In the genomic region with DNA sequence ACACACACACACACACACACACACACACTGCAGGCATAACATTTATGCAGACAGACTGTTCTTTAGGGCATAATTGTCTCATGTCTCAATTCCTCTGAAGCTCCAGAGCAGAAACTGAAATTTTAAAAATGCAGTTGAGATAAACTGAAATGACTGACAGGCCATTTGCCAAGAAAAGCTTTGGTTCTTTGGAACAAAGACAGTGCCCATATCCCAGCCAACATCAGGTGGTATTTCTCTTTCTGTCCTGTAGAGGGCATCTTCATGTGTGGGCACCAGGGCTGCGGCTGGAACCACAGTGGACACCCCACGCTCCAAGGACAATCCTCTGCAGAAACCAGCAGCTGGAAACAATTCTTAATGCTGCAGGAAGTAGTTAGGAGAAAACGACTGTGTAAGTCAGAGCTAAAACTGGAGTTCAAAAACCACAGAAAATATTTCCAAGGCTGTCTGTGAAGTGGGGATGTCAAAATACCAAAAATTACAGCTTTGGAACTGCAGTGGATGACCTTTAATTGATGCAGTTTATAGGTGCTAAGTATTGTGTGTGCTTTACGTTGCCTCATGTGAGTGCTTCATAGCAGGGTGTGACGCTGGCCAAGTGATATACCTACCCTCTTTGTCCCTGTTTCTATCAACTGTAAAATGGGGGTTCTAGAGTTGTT, we compare ENCODE assay signal across 8 cellular contexts. TPM values are rescaled to one million over a fixed set of nuclear protein-coding genes. Genes with fewer than 3 reads are reported as not detected.
DNase-seq lines count a peak whose midpoint lies in the region; ATAC-seq and TF ChIP-seq lines count a peak whose summit lies in the region.

No MANE protein-coding gene starts in this region.

- no CpG with 5 or more reads among the region's 5 CpGs for WGBS in neuronal stem cell (ENCODE audit: extremely low coverage in 2 of 2, insufficient read length in 2 of 2, insufficient replicate concordance in 1 of 2), 2 donors

- H3K79me1 ChIP-seq in neuronal stem cell (ENCODE audit: low read depth, low read length): no peaks in the 10 kb centered on the region

- no peak for ATAC-seq in GM21360 (IDR thresholded peaks at IDR 0.05; ENCODE audit: unreplicated experiment)
- no peak for ATAC-seq in GM18505 (IDR thresholded peaks at IDR 0.05; ENCODE audit: unreplicated experiment)
- ATAC-seq in HG02885 (IDR thresholded peaks at IDR 0.05; ENCODE audit: poor library complexity, unreplicated experiment): no peak

- DNase-seq in 8988T: peak; percentile 48
- DNase-seq in GM03348 (ENCODE audit: low spot score): peak; percentile 71
- DNase-seq in NCI-H526 treated with DMSO at 0.1 percent for 48 hours (lab: John Stamatoyannopoulos, UW): peak; percentile 36
- DNase-seq in choroid plexus epithelial cell (ENCODE audit: low read depth): peak; percentile 53
- DNase-seq in neuronal stem cell (ENCODE audit: low spot score): no peak

- H3K14ac ChIP-seq in neuronal stem cell (ENCODE audit: low read length): no peak overlapping the region

- H3K23ac ChIP-seq in neuronal stem cell (ENCODE audit: low read depth, low read length, poor library complexity): no peak overlapping the region

- no peaks in the 10 kb centered on the region for H3K9me3 ChIP-seq in neuronal stem cell (replicated peaks in 1 of 2; ENCODE audit: control insufficient read depth in 2 of 2, insufficient read depth in 1 of 2, low read depth in 1 of 2, low read length in 2 of 2)

- no peak overlapping the region for H3K27ac ChIP-seq in neuronal stem cell (replicated peaks; ENCODE audit: low read length)

- no peak for TF ChIP-seq POLR2A in GM18505 (IDR thresholded peaks at IDR 0.05; ENCODE audit: borderline replicate concordance, extremely low read depth, insufficient read depth, insufficient read length)

- TF ChIP-seq CTCF in choroid plexus epithelial cell (conservative IDR thresholded peaks at IDR 0.05; ENCODE audit: low read depth, low read length): peak; percentile 64

- H2BK5ac ChIP-seq in neuronal stem cell (ENCODE audit: low read length): no peak overlapping the region

- H3K4me3 ChIP-seq in choroid plexus epithelial cell (ENCODE audit: low read depth, low read length) (no peak overlapping the region), neuronal stem cell (ENCODE audit: low read length in 2 of 2) (no peak overlapping the region)

- no peak overlapping the region for H2BK120ac ChIP-seq in neuronal stem cell (ENCODE audit: low read depth, low read length)

- H2BK15ac ChIP-seq in neuronal stem cell (ENCODE audit: low read length): no peak overlapping the region

- H4K91ac ChIP-seq in neuronal stem cell (ENCODE audit: low read depth, low read length, poor library complexity): no peak overlapping the region

- no peaks in the 10 kb centered on the region for H3K27me3 ChIP-seq in neuronal stem cell (ENCODE audit: control insufficient read depth in 3 of 3, insufficient read depth in 3 of 3, low read depth in 1 of 3, low read length in 3 of 3)

- H3K36me3 ChIP-seq in neuronal stem cell (replicated peaks in 1 of 2; ENCODE audit: control insufficient read depth in 2 of 2, insufficient read depth in 2 of 2, low read length in 2 of 2): no peaks in the 10 kb centered on the region

- H2BK12ac ChIP-seq in neuronal stem cell (ENCODE audit: low read length): no peak overlapping the region

- H3K9ac ChIP-seq in neuronal stem cell (ENCODE audit: low read depth, low read length, poor library complexity): no peak overlapping the region

- peak overlapping the region; percentile 62 for H2AFZ ChIP-seq in neuronal stem cell (ENCODE audit: low read length)

- no peak overlapping the region for H3K18ac ChIP-seq in neuronal stem cell (ENCODE audit: low read length)

- H3K4me1 ChIP-seq in neuronal stem cell (ENCODE audit: control insufficient read depth in 2 of 2, insufficient read depth in 1 of 2, low read depth in 1 of 2, low read length in 2 of 2): peaks cover 3 to 4% of the 10 kb centered on the region in 2 donors

- no peak overlapping the region for H3K4ac ChIP-seq in neuronal stem cell (ENCODE audit: low read length)

- no peak overlapping the region for H3K4me2 ChIP-seq in neuronal stem cell (ENCODE audit: insufficient read depth, low read length, poor library complexity, severe bottlenecking)

- H4K8ac ChIP-seq in neuronal stem cell (ENCODE audit: low read depth, low read length): no peak overlapping the region

- no peak overlapping the region for H2AK5ac ChIP-seq in neuronal stem cell (ENCODE audit: low read depth, low read length)

RNA-seq across cellular contexts. Expression of gene MEFV, which starts 10.6 kb away (rescaled TPM):
- not detected for polyA plus RNA-seq in neuronal stem cell (2013, experiment 1 of 2)
- not detected for polyA plus RNA-seq in neuronal stem cell (2013, experiment 2 of 2)

RNA-seq across cellular contexts. Expression of gene ZNF263, which starts 16.3 kb away (rescaled TPM):
- 20.8 TPM for polyA plus RNA-seq in neuronal stem cell (2013, experiment 1 of 2)
- polyA plus RNA-seq in neuronal stem cell (2013, experiment 2 of 2): 19.7 TPM

RNA-seq across cellular contexts. Expression of gene ZNF200, which starts 32.0 kb away (rescaled TPM):
- 3.3 TPM for polyA plus RNA-seq in neuronal stem cell (2013, experiment 1 of 2)
- 3.6 TPM for polyA plus RNA-seq in neuronal stem cell (2013, experiment 2 of 2)

RNA-seq across cellular contexts. Expression of gene TIGD7, which starts 38.2 kb away (rescaled TPM):
- 4.8 TPM for polyA plus RNA-seq in neuronal stem cell (2013, experiment 1 of 2)
- 5.0 TPM for polyA plus RNA-seq in neuronal stem cell (2013, experiment 2 of 2)

RNA-seq across cellular contexts. Expression of gene ZNF75A, which starts 38.3 kb away (rescaled TPM):
- polyA plus RNA-seq in neuronal stem cell (2013, experiment 1 of 2): 16.3 TPM
- 16.2 TPM for polyA plus RNA-seq in neuronal stem cell (2013, experiment 2 of 2)
